1 cellular context compared by ENCODE assay signal in genomic region chr20:25390538-25391528, GRCh38.
TF ChIP-seq lines count a peak whose summit lies in the region.

TSS of gene ABHD12 (minus strand) at chr20:25390835. CDS start at chr20:25390703, 132 bp downstream.

TF ChIP-seq in HepG2, 621 proteins besides CTCF, POLR2A, EP300 and RAD21 (continued from another document and continues in another):
- TF ChIP-seq KIAA2018 (CRISPR knock-in tag; IDR thresholded peaks at IDR 0.05; ENCODE audit: borderline replicate concordance) = no peak
- peak; percentile 89; the same call in 1 of the 2 replicates for TF ChIP-seq ZFYVE20 (CRISPR knock-in tag; IDR thresholded peaks at IDR 0.05; ENCODE audit: borderline replicate concordance, low read depth)
- TF ChIP-seq, protein P1, sequence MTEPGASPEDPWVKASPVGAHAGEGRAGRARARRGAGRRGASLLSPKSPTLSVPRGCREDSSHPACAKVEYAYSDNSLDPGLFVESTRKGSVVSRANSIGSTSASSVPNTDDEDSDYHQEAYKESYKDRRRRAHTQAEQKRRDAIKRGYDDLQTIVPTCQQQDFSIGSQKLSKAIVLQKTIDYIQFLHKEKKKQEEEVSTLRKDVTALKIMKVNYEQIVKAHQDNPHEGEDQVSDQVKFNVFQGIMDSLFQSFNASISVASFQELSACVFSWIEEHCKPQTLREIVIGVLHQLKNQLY (CRISPR knock-in tag; IDR thresholded peaks at IDR 0.05) = 0 out of 2 replicates have a peak, but pooled peaks have one; percentile 36
- TF ChIP-seq CHD2 (IDR thresholded peaks at IDR 0.05; ENCODE audit: low read depth, low read length) = no peak
- peak in 1 of 2 experiments; percentile 35; a peak in 2 of 4 replicates for TF ChIP-seq ATF4 (CRISPR knock-in tag; IDR thresholded peaks at IDR 0.05)
- 0 out of 2 replicates have a peak, but pooled peaks have one; percentile 16 for TF ChIP-seq ZKSCAN1 (IDR thresholded peaks at IDR 0.05; ENCODE audit: low read length)
- TF ChIP-seq, protein P2, sequence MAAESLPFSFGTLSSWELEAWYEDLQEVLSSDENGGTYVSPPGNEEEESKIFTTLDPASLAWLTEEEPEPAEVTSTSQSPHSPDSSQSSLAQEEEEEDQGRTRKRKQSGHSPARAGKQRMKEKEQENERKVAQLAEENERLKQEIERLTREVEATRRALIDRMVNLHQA (CRISPR knock-in tag; IDR thresholded peaks at IDR 0.05) = no peak
- TF ChIP-seq, protein P3, sequence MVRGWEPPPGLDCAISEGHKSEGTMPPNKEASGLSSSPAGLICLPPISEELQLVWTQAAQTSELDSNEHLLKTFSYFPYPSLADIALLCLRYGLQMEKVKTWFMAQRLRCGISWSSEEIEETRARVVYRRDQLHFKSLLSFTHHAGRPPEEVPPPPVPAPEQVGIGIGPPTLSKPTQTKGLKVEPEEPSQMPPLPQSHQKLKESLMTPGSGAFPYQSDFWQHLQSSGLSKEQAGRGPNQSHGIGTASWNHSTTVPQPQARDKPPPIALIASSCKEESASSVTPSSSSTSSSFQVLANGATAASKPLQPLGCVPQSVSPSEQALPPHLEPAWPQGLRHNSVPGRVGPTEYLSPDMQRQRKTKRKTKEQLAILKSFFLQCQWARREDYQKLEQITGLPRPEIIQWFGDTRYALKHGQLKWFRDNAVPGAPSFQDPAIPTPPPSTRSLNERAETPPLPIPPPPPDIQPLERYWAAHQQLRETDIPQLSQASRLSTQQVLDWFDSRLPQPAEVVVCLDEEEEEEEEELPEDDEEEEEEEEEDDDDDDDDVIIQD (CRISPR knock-in tag; IDR thresholded peaks at IDR 0.05; ENCODE audit: low read depth) = peak; percentile 78
- TF ChIP-seq CBX5 (CRISPR knock-in tag; IDR thresholded peaks at IDR 0.05; ENCODE audit: borderline replicate concordance) = peak; percentile 96; the same call in 1 of the 2 replicates
- no peak for TF ChIP-seq HNRNPH1 (optimal IDR thresholded peaks at IDR 0.05; ENCODE audit: low read depth, low read length)
- no peak for TF ChIP-seq AKAP8 (CRISPR knock-in tag; IDR thresholded peaks at IDR 0.05)
- peak; percentile 41; the same call in 1 of the 2 replicates for TF ChIP-seq HIVEP1 (CRISPR knock-in tag; IDR thresholded peaks at IDR 0.05)
- TF ChIP-seq ZNF850 (CRISPR knock-in tag; conservative IDR thresholded peaks at IDR 0.05) = no peak
- peak; percentile 85; the same call in 1 of the 2 replicates for TF ChIP-seq NFKB2 (CRISPR knock-in tag; IDR thresholded peaks at IDR 0.05; ENCODE audit: borderline replicate concordance)
- TF ChIP-seq, protein P4, sequence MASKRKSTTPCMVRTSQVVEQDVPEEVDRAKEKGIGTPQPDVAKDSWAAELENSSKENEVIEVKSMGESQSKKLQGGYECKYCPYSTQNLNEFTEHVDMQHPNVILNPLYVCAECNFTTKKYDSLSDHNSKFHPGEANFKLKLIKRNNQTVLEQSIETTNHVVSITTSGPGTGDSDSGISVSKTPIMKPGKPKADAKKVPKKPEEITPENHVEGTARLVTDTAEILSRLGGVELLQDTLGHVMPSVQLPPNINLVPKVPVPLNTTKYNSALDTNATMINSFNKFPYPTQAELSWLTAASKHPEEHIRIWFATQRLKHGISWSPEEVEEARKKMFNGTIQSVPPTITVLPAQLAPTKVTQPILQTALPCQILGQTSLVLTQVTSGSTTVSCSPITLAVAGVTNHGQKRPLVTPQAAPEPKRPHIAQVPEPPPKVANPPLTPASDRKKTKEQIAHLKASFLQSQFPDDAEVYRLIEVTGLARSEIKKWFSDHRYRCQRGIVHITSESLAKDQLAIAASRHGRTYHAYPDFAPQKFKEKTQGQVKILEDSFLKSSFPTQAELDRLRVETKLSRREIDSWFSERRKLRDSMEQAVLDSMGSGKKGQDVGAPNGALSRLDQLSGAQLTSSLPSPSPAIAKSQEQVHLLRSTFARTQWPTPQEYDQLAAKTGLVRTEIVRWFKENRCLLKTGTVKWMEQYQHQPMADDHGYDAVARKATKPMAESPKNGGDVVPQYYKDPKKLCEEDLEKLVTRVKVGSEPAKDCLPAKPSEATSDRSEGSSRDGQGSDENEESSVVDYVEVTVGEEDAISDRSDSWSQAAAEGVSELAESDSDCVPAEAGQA (IDR thresholded peaks at IDR 0.05; ENCODE audit: low read depth) = peak; percentile 93
- TF ChIP-seq, protein P4 (CRISPR knock-in tag; IDR thresholded peaks at IDR 0.05; ENCODE audit: borderline replicate concordance) = peak; percentile 79
- TF ChIP-seq ADNP (CRISPR knock-in tag; IDR thresholded peaks at IDR 0.05) = no peak
- TF ChIP-seq MXI1 (IDR thresholded peaks at IDR 0.05; ENCODE audit: borderline replicate concordance, low read depth, low read length) = peak; percentile 78
- TF ChIP-seq ZNF563 (CRISPR knock-in tag; IDR thresholded peaks at IDR 0.05) = peak; percentile 89
- TF ChIP-seq SAFB2 (CRISPR knock-in tag; IDR thresholded peaks at IDR 0.05; ENCODE audit: borderline replicate concordance, low read depth) = peak; percentile 87
- peak; percentile 87; the same call in 1 of the 2 replicates for TF ChIP-seq ZNF782 (CRISPR knock-in tag; IDR thresholded peaks at IDR 0.05; ENCODE audit: borderline replicate concordance)
- no peak; the same call in 1 of the 2 replicates for TF ChIP-seq ZNF616 (CRISPR knock-in tag; IDR thresholded peaks at IDR 0.05; ENCODE audit: low read depth)
- no peak; the same call in 1 of the 2 replicates for TF ChIP-seq ZBTB4 (CRISPR knock-in tag; IDR thresholded peaks at IDR 0.05; ENCODE audit: borderline replicate concordance)
- TF ChIP-seq FOSL2 (CRISPR knock-in tag; IDR thresholded peaks at IDR 0.05) = peak; percentile 80
- TF ChIP-seq RXRA (CRISPR knock-in tag; IDR thresholded peaks at IDR 0.05) = peak; percentile 81
- TF ChIP-seq IRF2 (CRISPR knock-in tag; IDR thresholded peaks at IDR 0.05) = peak; percentile 82
- TF ChIP-seq, protein P5, sequence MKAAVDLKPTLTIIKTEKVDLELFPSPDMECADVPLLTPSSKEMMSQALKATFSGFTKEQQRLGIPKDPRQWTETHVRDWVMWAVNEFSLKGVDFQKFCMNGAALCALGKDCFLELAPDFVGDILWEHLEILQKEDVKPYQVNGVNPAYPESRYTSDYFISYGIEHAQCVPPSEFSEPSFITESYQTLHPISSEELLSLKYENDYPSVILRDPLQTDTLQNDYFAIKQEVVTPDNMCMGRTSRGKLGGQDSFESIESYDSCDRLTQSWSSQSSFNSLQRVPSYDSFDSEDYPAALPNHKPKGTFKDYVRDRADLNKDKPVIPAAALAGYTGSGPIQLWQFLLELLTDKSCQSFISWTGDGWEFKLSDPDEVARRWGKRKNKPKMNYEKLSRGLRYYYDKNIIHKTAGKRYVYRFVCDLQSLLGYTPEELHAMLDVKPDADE (CRISPR knock-in tag; IDR thresholded peaks at IDR 0.05) = peak; percentile 86; the same call in 1 of the 2 replicates
- TF ChIP-seq ZNF350 (CRISPR knock-in tag; IDR thresholded peaks at IDR 0.05; ENCODE audit: borderline replicate concordance, low read depth) = peak; percentile 84
- TF ChIP-seq, protein P6, sequence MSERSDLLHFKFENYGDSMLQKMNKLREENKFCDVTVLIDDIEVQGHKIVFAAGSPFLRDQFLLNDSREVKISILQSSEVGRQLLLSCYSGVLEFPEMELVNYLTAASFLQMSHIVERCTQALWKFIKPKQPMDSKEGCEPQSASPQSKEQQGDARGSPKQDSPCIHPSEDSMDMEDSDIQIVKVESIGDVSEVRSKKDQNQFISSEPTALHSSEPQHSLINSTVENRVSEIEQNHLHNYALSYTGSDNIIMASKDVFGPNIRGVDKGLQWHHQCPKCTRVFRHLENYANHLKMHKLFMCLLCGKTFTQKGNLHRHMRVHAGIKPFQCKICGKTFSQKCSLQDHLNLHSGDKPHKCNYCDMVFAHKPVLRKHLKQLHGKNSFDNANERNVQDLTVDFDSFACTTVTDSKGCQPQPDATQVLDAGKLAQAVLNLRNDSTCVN (CRISPR knock-in tag; IDR thresholded peaks at IDR 0.05; ENCODE audit: borderline replicate concordance) = peak; percentile 81
- TF ChIP-seq ZFP36L2 (CRISPR knock-in tag; IDR thresholded peaks at IDR 0.05) = peak; percentile 85; the same call in 1 of the 2 replicates
